ENCODE assay signal across 1 cellular context in the genomic region with DNA sequence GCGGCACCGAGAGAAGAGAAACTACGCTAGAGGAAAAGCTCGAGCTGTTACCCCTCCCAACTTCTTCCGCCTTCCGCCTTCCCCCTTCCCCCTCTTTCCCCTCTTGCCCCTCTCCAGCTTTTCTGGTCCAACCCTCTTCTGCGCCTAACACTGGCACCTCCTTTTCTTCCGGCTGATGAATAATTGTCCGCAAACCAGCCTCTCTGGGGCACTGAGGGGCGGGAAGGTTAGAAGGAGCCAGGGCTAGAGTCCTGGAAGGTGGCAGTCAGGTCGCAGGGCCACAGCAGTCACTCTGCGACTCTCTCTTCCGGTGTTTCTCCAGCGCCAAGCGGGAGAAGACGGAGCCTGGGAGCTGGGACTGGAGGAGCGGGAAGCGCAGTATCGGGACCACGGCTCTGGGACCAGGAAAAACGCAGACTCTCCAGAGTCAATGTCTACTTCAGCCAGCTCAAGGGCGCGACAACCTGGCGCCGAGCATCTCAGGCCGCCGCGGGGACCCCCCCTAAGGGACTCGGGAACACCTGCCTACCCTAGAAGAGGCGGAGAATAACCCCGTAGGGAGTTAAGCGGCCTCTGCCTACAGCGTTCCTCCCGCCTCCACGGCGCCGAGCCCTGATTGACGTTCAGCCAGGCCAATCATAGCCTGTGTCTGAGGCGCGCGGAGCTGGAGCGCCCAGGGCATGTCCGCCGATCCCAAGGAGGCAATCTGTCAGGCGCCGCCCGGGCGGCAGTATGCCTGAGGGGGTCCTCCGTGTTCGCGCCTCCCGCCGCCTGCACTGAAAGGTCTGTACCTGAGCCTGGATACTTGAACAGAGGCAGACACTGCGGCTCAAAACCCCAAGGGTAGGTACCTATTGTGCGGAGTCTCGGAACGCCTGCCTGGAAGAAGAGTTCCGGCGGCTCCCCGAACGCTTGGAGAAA.
TF ChIP-seq lines count a peak whose summit lies in the region.

No MANE protein-coding gene starts in this region.

TF ChIP-seq in HepG2, 621 proteins besides CTCF, POLR2A, EP300 and RAD21 (continued from another document and continues in another):
- TF ChIP-seq ZNF512B (CRISPR knock-in tag; IDR thresholded peaks at IDR 0.05; ENCODE audit: borderline replicate concordance): peak; percentile 92; the same call in 1 of the 2 replicates
- TF ChIP-seq ZNF589 (CRISPR knock-in tag; conservative IDR thresholded peaks at IDR 0.05): peak; percentile 79
- 0 out of 2 replicates have a peak, but pooled peaks have one; percentile 37 for TF ChIP-seq KLF11 (CRISPR knock-in tag; IDR thresholded peaks at IDR 0.05)
- TF ChIP-seq RFXANK (CRISPR knock-in tag; IDR thresholded peaks at IDR 0.05): peak; percentile 41; the same call in 1 of the 2 replicates
- peak; percentile 85 for TF ChIP-seq ZFY (CRISPR knock-in tag; IDR thresholded peaks at IDR 0.05)
- TF ChIP-seq IRF2 (CRISPR knock-in tag; IDR thresholded peaks at IDR 0.05): peak; percentile 75; the same call in 1 of the 2 replicates
- TF ChIP-seq ZFP36 (IDR thresholded peaks at IDR 0.05; ENCODE audit: borderline replicate concordance, low read depth, low read length, partially characterized antibody): no peak
- TF ChIP-seq, protein P1, sequence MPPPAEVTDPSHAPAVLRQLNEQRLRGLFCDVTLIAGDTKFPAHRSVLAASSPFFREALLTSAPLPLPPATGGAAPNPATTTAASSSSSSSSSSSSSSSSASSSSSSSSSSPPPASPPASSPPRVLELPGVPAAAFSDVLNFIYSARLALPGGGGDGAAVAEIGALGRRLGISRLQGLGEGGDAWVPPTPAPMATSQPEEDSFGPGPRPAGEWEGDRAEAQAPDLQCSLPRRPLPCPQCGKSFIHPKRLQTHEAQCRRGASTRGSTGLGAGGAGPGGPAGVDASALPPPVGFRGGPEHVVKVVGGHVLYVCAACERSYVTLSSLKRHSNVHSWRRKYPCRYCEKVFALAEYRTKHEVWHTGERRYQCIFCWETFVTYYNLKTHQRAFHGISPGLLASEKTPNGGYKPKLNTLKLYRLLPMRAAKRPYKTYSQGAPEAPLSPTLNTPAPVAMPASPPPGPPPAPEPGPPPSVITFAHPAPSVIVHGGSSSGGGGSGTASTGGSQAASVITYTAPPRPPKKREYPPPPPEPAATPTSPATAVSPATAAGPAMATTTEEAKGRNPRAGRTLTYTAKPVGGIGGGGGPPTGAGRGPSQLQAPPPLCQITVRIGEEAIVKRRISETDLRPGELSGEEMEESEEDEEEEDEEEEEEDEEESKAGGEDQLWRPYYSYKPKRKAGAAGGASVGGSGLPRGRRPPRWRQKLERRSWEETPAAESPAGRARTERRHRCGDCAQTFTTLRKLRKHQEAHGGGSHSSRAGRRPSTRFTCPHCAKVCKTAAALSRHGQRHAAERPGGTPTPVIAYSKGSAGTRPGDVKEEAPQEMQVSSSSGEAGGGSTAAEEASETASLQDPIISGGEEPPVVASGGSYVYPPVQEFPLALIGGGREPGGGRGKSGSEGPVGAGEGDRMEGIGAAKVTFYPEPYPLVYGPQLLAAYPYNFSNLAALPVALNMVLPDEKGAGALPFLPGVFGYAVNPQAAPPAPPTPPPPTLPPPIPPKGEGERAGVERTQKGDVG (CRISPR knock-in tag; IDR thresholded peaks at IDR 0.05; ENCODE audit: borderline replicate concordance): peak; percentile 70; the same call in 1 of the 2 replicates
- TF ChIP-seq EED (CRISPR knock-in tag; IDR thresholded peaks at IDR 0.05): peak; percentile 64; the same call in 1 of the 2 replicates
- TF ChIP-seq SNAI1 (CRISPR knock-in tag; IDR thresholded peaks at IDR 0.05; ENCODE audit: borderline replicate concordance): peak; percentile 60; the same call in 1 of the 2 replicates
- TF ChIP-seq, protein P2, sequence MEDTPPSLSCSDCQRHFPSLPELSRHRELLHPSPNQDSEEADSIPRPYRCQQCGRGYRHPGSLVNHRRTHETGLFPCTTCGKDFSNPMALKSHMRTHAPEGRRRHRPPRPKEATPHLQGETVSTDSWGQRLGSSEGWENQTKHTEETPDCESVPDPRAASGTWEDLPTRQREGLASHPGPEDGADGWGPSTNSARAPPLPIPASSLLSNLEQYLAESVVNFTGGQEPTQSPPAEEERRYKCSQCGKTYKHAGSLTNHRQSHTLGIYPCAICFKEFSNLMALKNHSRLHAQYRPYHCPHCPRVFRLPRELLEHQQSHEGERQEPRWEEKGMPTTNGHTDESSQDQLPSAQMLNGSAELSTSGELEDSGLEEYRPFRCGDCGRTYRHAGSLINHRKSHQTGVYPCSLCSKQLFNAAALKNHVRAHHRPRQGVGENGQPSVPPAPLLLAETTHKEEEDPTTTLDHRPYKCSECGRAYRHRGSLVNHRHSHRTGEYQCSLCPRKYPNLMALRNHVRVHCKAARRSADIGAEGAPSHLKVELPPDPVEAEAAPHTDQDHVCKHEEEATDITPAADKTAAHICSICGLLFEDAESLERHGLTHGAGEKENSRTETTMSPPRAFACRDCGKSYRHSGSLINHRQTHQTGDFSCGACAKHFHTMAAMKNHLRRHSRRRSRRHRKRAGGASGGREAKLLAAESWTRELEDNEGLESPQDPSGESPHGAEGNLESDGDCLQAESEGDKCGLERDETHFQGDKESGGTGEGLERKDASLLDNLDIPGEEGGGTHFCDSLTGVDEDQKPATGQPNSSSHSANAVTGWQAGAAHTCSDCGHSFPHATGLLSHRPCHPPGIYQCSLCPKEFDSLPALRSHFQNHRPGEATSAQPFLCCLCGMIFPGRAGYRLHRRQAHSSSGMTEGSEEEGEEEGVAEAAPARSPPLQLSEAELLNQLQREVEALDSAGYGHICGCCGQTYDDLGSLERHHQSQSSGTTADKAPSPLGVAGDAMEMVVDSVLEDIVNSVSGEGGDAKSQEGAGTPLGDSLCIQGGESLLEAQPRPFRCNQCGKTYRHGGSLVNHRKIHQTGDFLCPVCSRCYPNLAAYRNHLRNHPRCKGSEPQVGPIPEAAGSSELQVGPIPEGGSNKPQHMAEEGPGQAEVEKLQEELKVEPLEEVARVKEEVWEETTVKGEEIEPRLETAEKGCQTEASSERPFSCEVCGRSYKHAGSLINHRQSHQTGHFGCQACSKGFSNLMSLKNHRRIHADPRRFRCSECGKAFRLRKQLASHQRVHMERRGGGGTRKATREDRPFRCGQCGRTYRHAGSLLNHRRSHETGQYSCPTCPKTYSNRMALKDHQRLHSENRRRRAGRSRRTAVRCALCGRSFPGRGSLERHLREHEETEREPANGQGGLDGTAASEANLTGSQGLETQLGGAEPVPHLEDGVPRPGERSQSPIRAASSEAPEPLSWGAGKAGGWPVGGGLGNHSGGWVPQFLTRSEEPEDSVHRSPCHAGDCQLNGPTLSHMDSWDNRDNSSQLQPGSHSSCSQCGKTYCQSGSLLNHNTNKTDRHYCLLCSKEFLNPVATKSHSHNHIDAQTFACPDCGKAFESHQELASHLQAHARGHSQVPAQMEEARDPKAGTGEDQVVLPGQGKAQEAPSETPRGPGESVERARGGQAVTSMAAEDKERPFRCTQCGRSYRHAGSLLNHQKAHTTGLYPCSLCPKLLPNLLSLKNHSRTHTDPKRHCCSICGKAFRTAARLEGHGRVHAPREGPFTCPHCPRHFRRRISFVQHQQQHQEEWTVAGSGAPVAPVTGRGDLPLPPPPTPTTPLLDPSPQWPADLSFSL (CRISPR knock-in tag; IDR thresholded peaks at IDR 0.05): no peak
- peak; percentile 81; the same call in 1 of the 2 replicates for TF ChIP-seq ZNF788 (CRISPR knock-in tag; IDR thresholded peaks at IDR 0.05; ENCODE audit: borderline replicate concordance)
- TF ChIP-seq RARA (CRISPR knock-in tag; IDR thresholded peaks at IDR 0.05): peak; percentile 28; the same call in 1 of the 2 replicates
- peak; percentile 75 for TF ChIP-seq ZNF292 (CRISPR knock-in tag; IDR thresholded peaks at IDR 0.05; ENCODE audit: borderline replicate concordance, low read depth)
- TF ChIP-seq AHR (CRISPR knock-in tag; IDR thresholded peaks at IDR 0.05): peak; percentile 64
- TF ChIP-seq KAT8 (CRISPR knock-in tag; IDR thresholded peaks at IDR 0.05): peak; percentile 90
- TF ChIP-seq SP140L (CRISPR knock-in tag; IDR thresholded peaks at IDR 0.05; ENCODE audit: borderline replicate concordance): no peak; the same call in 1 of the 2 replicates
- TF ChIP-seq ZNF136 (CRISPR knock-in tag; IDR thresholded peaks at IDR 0.05; ENCODE audit: low read depth): peak; percentile 97
- TF ChIP-seq ZSCAN9 (CRISPR knock-in tag; IDR thresholded peaks at IDR 0.05; ENCODE audit: borderline replicate concordance): peak; percentile 60; the same call in 1 of the 2 replicates
- TF ChIP-seq SRSF9 (IDR thresholded peaks at IDR 0.05; ENCODE audit: borderline replicate concordance, insufficient read depth, low read depth, low read length, poor library complexity, severe bottlenecking): no peak
- peak; percentile 97 for TF ChIP-seq PBX2 (CRISPR knock-in tag; IDR thresholded peaks at IDR 0.05)
- TF ChIP-seq STAT5B (CRISPR knock-in tag; IDR thresholded peaks at IDR 0.05): no peak
- TF ChIP-seq, protein P3, sequence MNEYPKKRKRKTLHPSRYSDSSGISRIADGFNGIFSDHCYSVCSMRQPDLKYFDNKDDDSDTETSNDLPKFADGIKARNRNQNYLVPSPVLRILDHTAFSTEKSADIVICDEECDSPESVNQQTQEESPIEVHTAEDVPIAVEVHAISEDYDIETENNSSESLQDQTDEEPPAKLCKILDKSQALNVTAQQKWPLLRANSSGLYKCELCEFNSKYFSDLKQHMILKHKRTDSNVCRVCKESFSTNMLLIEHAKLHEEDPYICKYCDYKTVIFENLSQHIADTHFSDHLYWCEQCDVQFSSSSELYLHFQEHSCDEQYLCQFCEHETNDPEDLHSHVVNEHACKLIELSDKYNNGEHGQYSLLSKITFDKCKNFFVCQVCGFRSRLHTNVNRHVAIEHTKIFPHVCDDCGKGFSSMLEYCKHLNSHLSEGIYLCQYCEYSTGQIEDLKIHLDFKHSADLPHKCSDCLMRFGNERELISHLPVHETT (CRISPR knock-in tag; conservative IDR thresholded peaks at IDR 0.05): peak; percentile 49; the same call in 1 of the 2 replicates
- peak; percentile 86; the same call in 1 of the 2 replicates for TF ChIP-seq YEATS2 (CRISPR knock-in tag; IDR thresholded peaks at IDR 0.05; ENCODE audit: borderline replicate concordance)
- peak; percentile 80; the same call in 1 of the 2 replicates for TF ChIP-seq CREBL2 (CRISPR knock-in tag; IDR thresholded peaks at IDR 0.05; ENCODE audit: borderline replicate concordance)
- TF ChIP-seq ZNF776 (CRISPR knock-in tag; IDR thresholded peaks at IDR 0.05): no peak; the same call in 1 of the 2 replicates
- TF ChIP-seq ZBTB38 (CRISPR knock-in tag; IDR thresholded peaks at IDR 0.05): peak; percentile 71; the same call in 1 of the 2 replicates
- peak; percentile 94 for TF ChIP-seq NFYB (CRISPR knock-in tag; IDR thresholded peaks at IDR 0.05)
- TF ChIP-seq ZNF781 (CRISPR knock-in tag; IDR thresholded peaks at IDR 0.05; ENCODE audit: borderline replicate concordance, not compliant biosample characterization): peak; percentile 93
- TF ChIP-seq RARG (CRISPR knock-in tag; IDR thresholded peaks at IDR 0.05; ENCODE audit: low read depth): no peak
- TF ChIP-seq PHF20 (CRISPR knock-in tag; IDR thresholded peaks at IDR 0.05): peak; percentile 83
- peak; percentile 59 for TF ChIP-seq MAX (IDR thresholded peaks at IDR 0.05)
- 0 out of 2 replicates have a peak, but pooled peaks have one; percentile 41 for TF ChIP-seq ZNF792 (CRISPR knock-in tag; IDR thresholded peaks at IDR 0.05)
- TF ChIP-seq SP5 (CRISPR knock-in tag; IDR thresholded peaks at IDR 0.05; ENCODE audit: borderline replicate concordance, low read depth): peak; percentile 64; the same call in 1 of the 2 replicates
- peak in 1 of 2 experiments; percentile 21; a peak in 1 of 4 replicates for TF ChIP-seq ATF4 (CRISPR knock-in tag; IDR thresholded peaks at IDR 0.05)
- TF ChIP-seq RFX1 (IDR thresholded peaks at IDR 0.05): no peak
- TF ChIP-seq NPAS2 (CRISPR knock-in tag; IDR thresholded peaks at IDR 0.05; ENCODE audit: borderline replicate concordance): peak; percentile 10; the same call in 1 of the 2 replicates
- TF ChIP-seq SAP130 (CRISPR knock-in tag; IDR thresholded peaks at IDR 0.05; ENCODE audit: low read depth): peak; percentile 94
- peak; percentile 31; the same call in 1 of the 2 replicates for TF ChIP-seq ZNF772 (CRISPR knock-in tag; IDR thresholded peaks at IDR 0.05)
- TF ChIP-seq ZKSCAN8 (CRISPR knock-in tag; IDR thresholded peaks at IDR 0.05; ENCODE audit: borderline replicate concordance): peak; percentile 79; the same call in 1 of the 2 replicates
- TF ChIP-seq TSC22D2 (CRISPR knock-in tag; IDR thresholded peaks at IDR 0.05; ENCODE audit: borderline replicate concordance): no peak
